In genomic region chr13:85520445-85520844, GRCh38 we compare ENCODE assay signal across 18 cellular contexts.
DNase-seq lines count a peak whose midpoint lies in the region; ATAC-seq and TF ChIP-seq lines count a peak whose summit lies in the region.
"Had no signal": no experiment of that assay in that cellular context is flagged by ENCODE, and none has a peak within 500 bp of the region (broad histone marks: within the 10 kb centered on the region; RNA-seq: fewer than 3 reads in every experiment).

No MANE protein-coding gene starts in this region.

- peak; percentile 54 for ATAC-seq in omental fat pad (ENCODE audit: low FRiP score)
- ATAC-seq in CD4-positive, alpha-beta T cell (ENCODE audit: poor library complexity): no peak
- ATAC-seq: T-cell had no signal

- CTCF ChIA-PET in CD4-positive, alpha-beta T cell (lab: Charles Lee): no interaction called here
- CTCF ChIA-PET in A673 (lab: Charles Lee): no interaction called here

- BruUV-seq in A673 (replicated peaks; lab: Mats Ljungman, UMichigan): no TSS peak

- no peak overlapping the region for H3K27ac Mint-ChIP-seq in CD4-positive, alpha-beta T cell
- H3K27ac Mint-ChIP-seq: brain, CD14-positive monocyte, T-cell had no signal

- H3K4me1 Mint-ChIP-seq in CD4-positive, alpha-beta T cell (ENCODE audit: low read depth): no peaks in the 10 kb centered on the region
- H3K4me1 Mint-ChIP-seq: CD14-positive monocyte, T-cell had no signal

- intact Hi-C loops in CD4-positive, alpha-beta T cell (cut with DNase I, micrococcal nuclease): no loop called here
- intact Hi-C loops in A673 (cut with micrococcal nuclease; ENCODE audit: unreplicated experiment): no loop called here

- no peak overlapping the region for H3K4me3 Mint-ChIP-seq in CD4-positive, alpha-beta T cell
- H3K4me3 Mint-ChIP-seq: brain, CD14-positive monocyte, T-cell had no signal

- no peaks in the 10 kb centered on the region for H3K36me3 Mint-ChIP-seq in CD4-positive, alpha-beta T cell (ENCODE audit: low read depth)
- H3K36me3 Mint-ChIP-seq: brain, CD14-positive monocyte, T-cell had no signal

- no peaks in the 10 kb centered on the region for H3K27me3 ChIP-seq in CD4-positive, alpha-beta T cell (ENCODE audit: control insufficient read depth, insufficient read depth, low read length)
- no peaks in the 10 kb centered on the region for H3K27me3 ChIP-seq in A673 (replicated peaks; ENCODE audit: insufficient read depth, low read depth, low read length, poor library complexity)
- H3K27me3 ChIP-seq: hepatocyte, testis had no signal

- no peaks in the 10 kb centered on the region for H3K27me3 Mint-ChIP-seq in CD4-positive, alpha-beta T cell
- H3K27me3 Mint-ChIP-seq: T-cell had no signal

- POLR2A ChIA-PET in CD4-positive, alpha-beta T cell (lab: Charles Lee): interaction anchor here (0.7 kb wide), 1 partner anchor 28 kb away, joined by 3 read pairs; no protein-coding TSS in a partner anchor
- POLR2A ChIA-PET in A673 (lab: Charles Lee; ENCODE audit: low non-redundant PET): interaction anchor here (0.5 kb wide), 1 partner anchor 84 kb away, joined by 3 read pairs; no protein-coding TSS in a partner anchor

- no peaks in the 10 kb centered on the region for H3K9me3 ChIP-seq in CD4-positive, alpha-beta T cell (ENCODE audit: control insufficient read depth, low read length)
- H3K9me3 ChIP-seq in A673 (ENCODE audit: low read depth, low read length, poor library complexity, severe bottlenecking): peaks cover 4% of the 10 kb centered on the region
- H3K9me3 ChIP-seq: testis had no signal

- TF ChIP-seq CTCF in AG10803 (conservative IDR thresholded peaks at IDR 0.05; ENCODE audit: low read length): no peak
- TF ChIP-seq CTCF in omental fat pad (IDR thresholded peaks at IDR 0.05): no peak
- TF ChIP-seq CTCF in CD4-positive, alpha-beta T cell (IDR thresholded peaks at IDR 0.05): no peak
- TF ChIP-seq CTCF in A673 (conservative IDR thresholded peaks at IDR 0.05; ENCODE audit: low read depth, low read length): no peak

- no peak overlapping the region for H3K27ac ChIP-seq in CD4-positive, alpha-beta T cell (ENCODE audit: low read depth, low read length)
- H3K27ac ChIP-seq in A673 (ENCODE audit: low read depth, low read length, poor library complexity, severe bottlenecking): no peak overlapping the region
- H3K27ac ChIP-seq: hepatocyte, HL-60, testis, VCaP had no signal

- no peaks in the 10 kb centered on the region for H3K9me3 Mint-ChIP-seq in CD4-positive, alpha-beta T cell
- H3K9me3 Mint-ChIP-seq: brain had no signal

- peaks cover 8% of the 10 kb centered on the region for H3K4me1 ChIP-seq in A673 (ENCODE audit: insufficient read depth, low read length, poor library complexity, severe bottlenecking)
- H3K4me1 ChIP-seq: testis had no signal

- H3K4me3 ChIP-seq in AG10803 (ENCODE audit: low read length) (no peak overlapping the region), A673 (ENCODE audit: low read depth, low read length, poor library complexity, severe bottlenecking) (no peak overlapping the region)
- H3K4me3 ChIP-seq: hepatocyte, testis had no signal

- DNase-seq in AG10803 (ENCODE audit: low read depth) (peak; percentile 5), NCI-H2196 treated with DMSO at 0.1 percent for 48 hours (lab: John Stamatoyannopoulos, UW; ENCODE audit: unreplicated experiment) (peak; percentile 7), fibroblast of gingiva (ENCODE audit: low read depth) (peak; percentile 74), omental fat pad (ENCODE audit: low spot score) (no peak), NCI-H2107 treated with DMSO at 0.1 percent for 48 hours (lab: John Stamatoyannopoulos, UW; ENCODE audit: unreplicated experiment) (no peak), A673 (ENCODE audit: low spot score) (no peak)
- no peak for DNase-seq in CD4-positive, alpha-beta T cell
- DNase-seq: activated CD4-positive, alpha-beta T cell treated with anti-CD3 and anti-CD28 coated beads, Interleukin-2, amount 50 U/mL, for 4 hours; activated naive CD4-positive, alpha-beta T cell treated with anti-CD3 and anti-CD28 coated beads, Interleukin-2, amount 50 U/mL, for 16 hours; posterior cingulate gyrus; small intestine; T-cell; testis had no signal

- H3K36me3 ChIP-seq in A673 (ENCODE audit: insufficient read depth, low read length, poor library complexity, severe bottlenecking): no peaks in the 10 kb centered on the region

Comparison
In these comparisons a context has a peak if more than half of its experiments do, and no peak if none do; other contexts are left out.
1. DNase-seq: peak in AG10803 (single experiment), NCI-H2196 treated with DMSO at 0.1 percent for 48 hours (single experiment) and fibroblast of gingiva (single experiment); none in omental fat pad (single experiment), CD4-positive, alpha-beta T cell (0 of 10), NCI-H2107 treated with DMSO at 0.1 percent for 48 hours (single experiment) and A673 (single experiment).